In genomic region chr2:11940799-11941198, GRCh38 we compare ENCODE assay signal across 6 cellular contexts.
"Had no signal": no experiment of that assay in that cellular context is flagged by ENCODE, and none has a peak within 500 bp of the region (broad histone marks: within the 10 kb centered on the region; RNA-seq: fewer than 3 reads in every experiment).

No MANE protein-coding gene starts in this region.

- ATAC-seq: GM23338, HepG2 had no signal

- H2AFZ ChIP-seq: GM23338 had no signal

- H3K27ac ChIP-seq: HL-60 had no signal

- DNase-seq: H9, HCEC 1CT, KG1 had no signal

- H3K4me3 ChIP-seq: GM23338 had no signal

- H3K4me2 ChIP-seq: GM23338 had no signal
